17 cellular contexts compared by ENCODE assay signal in genomic region chr18:46556590-46557206, GRCh38.
DNase-seq lines count a peak whose midpoint lies in the region; ATAC-seq and TF ChIP-seq lines count a peak whose summit lies in the region.
"Had no signal": no experiment of that assay in that cellular context is flagged by ENCODE, and none has a peak within 500 bp of the region (broad histone marks: within the 10 kb centered on the region; RNA-seq: fewer than 3 reads in every experiment).

No MANE protein-coding gene starts in this region.

- H3K4me3 Mint-ChIP-seq in H9 = no peak overlapping the region; a peak in 1 of 5 replicates
- H3K4me3 Mint-ChIP-seq in stimulated activated naive CD8-positive, alpha-beta T cell treated with anti-CD3 and anti-CD28 coated beads, Interleukin-15, amount 100 ng/mL, for 72 hours = no peak overlapping the region
- H3K4me3 Mint-ChIP-seq: B cell; CD8-positive, alpha-beta T cell; IgD-negative memory B cell had no signal

- no peak overlapping the region for H3K27ac Mint-ChIP-seq in H9
- H3K27ac Mint-ChIP-seq in stimulated activated naive CD8-positive, alpha-beta T cell treated with anti-CD3 and anti-CD28 coated beads, Interleukin-15, amount 100 ng/mL, for 72 hours = peak overlapping the region in 1 of 2 donors; percentile 22
- H3K27ac Mint-ChIP-seq: B cell; CD8-positive, alpha-beta T cell; IgD-negative memory B cell had no signal

- H3K4me2 ChIP-seq in H9 (ENCODE audit: insufficient read depth, insufficient read length, low read length) (no peak overlapping the region), neuronal stem cell (ENCODE audit: insufficient read depth, low read length, poor library complexity, severe bottlenecking) (no peak overlapping the region)
- H3K4me2 ChIP-seq: BLaER1 treated with 17β-estradiol and CSF1 and Interleukin-3, amounts not matched to agents 10 nM and 100 nM had no signal

- H4K91ac ChIP-seq in H9 (ENCODE audit: insufficient read length, low read depth, low read length) (no peak overlapping the region), neuronal stem cell (ENCODE audit: low read depth, low read length, poor library complexity) (no peak overlapping the region)

- TF ChIP-seq POLR2A in gastroesophageal sphincter (IDR thresholded peaks at IDR 0.05) (no peak), tibial nerve (IDR thresholded peaks at IDR 0.05) (no peak)

- no peak overlapping the region for H3T11ph ChIP-seq in H9 (ENCODE audit: low read length)

- no peaks in the 10 kb centered on the region for H3K23me2 ChIP-seq in H9 (ENCODE audit: insufficient read length, low read depth, low read length, poor library complexity, severe bottlenecking)

- H3K23ac ChIP-seq in H9 (ENCODE audit: insufficient read length, low read depth, low read length) (no peak overlapping the region), neuronal stem cell (ENCODE audit: low read depth, low read length, poor library complexity) (no peak overlapping the region)

- no peaks in the 10 kb centered on the region for H3K27me3 ChIP-seq in H9 (ENCODE audit: insufficient read depth, low read length)
- H3K27me3 ChIP-seq in gastroesophageal sphincter = no peaks in the 10 kb centered on the region
- H3K27me3 ChIP-seq in neuronal stem cell (ENCODE audit: control insufficient read depth in 3 of 3, insufficient read depth in 3 of 3, low read depth in 1 of 3, low read length in 3 of 3) = peaks cover 0 to 9% (median 0%) of the 10 kb centered on the region in 3 experiments
- no peaks in the 10 kb centered on the region for H3K27me3 ChIP-seq in tibial nerve
- H3K27me3 ChIP-seq: BLaER1 treated with 17β-estradiol and CSF1 and Interleukin-3, amounts not matched to agents 10 nM and 100 nM had no signal

- H3K79me1 ChIP-seq in H9 (ENCODE audit: insufficient read depth, low read depth, low read length, poor library complexity, severe bottlenecking) (no peaks in the 10 kb centered on the region), neuronal stem cell (ENCODE audit: low read depth, low read length) (no peaks in the 10 kb centered on the region)

- H2AFZ ChIP-seq in H9 (ENCODE audit: low read length) (no peak overlapping the region), neuronal stem cell (ENCODE audit: low read length) (no peak overlapping the region)
- H2AFZ ChIP-seq: GM23248 had no signal

- peak; percentile 13 for ATAC-seq in gastroesophageal sphincter
- peak; percentile 43 for ATAC-seq in stimulated activated naive CD8-positive, alpha-beta T cell treated with anti-CD3 and anti-CD28 coated beads, Interleukin-15, amount 100 ng/mL, for 72 hours
- ATAC-seq in GM21526 (IDR thresholded peaks at IDR 0.05; ENCODE audit: low FRiP score, unreplicated experiment) = no peak
- ATAC-seq: CD8-positive, alpha-beta T cell; HCT116 had no signal

- no peak overlapping the region for H3K56ac ChIP-seq in H9 (ENCODE audit: insufficient read length, low read depth, low read length)

- no CpG with 5 or more reads among the region's 10 CpGs for WGBS in H9 (ENCODE audit: extremely low coverage, insufficient read length, low lambda C conversion rate)
- WGBS in gastroesophageal sphincter (ENCODE audit: low coverage in 1 of 2), 2 donors = 91 to 93% methylated on average over 3 to 8 of the region's 10 CpGs
- no CpG with 5 or more reads among the region's 10 CpGs for WGBS in neuronal stem cell (ENCODE audit: extremely low coverage in 2 of 2, insufficient read length in 2 of 2, insufficient replicate concordance in 1 of 2), 2 donors
- WGBS in tibial nerve, 2 donors = 85 to 90% methylated on average over 10 of the region's 10 CpGs

- no peaks in the 10 kb centered on the region for H3K79me2 ChIP-seq in H9 (ENCODE audit: insufficient read depth, low read length)

- H2BK15ac ChIP-seq in H9 (ENCODE audit: low read depth, low read length) (no peak overlapping the region), neuronal stem cell (ENCODE audit: low read length) (no peak overlapping the region)

- H3K9ac ChIP-seq in H9 (ENCODE audit: extremely low read depth, insufficient read length, low read length) = no peak overlapping the region
- H3K9ac ChIP-seq in neuronal stem cell (ENCODE audit: low read depth, low read length, poor library complexity) = peak overlapping the region; percentile 74
- H3K9ac ChIP-seq: BLaER1 treated with 17β-estradiol and CSF1 and Interleukin-3, amounts not matched to agents 10 nM and 100 nM; GM23248 had no signal

- no peaks in the 10 kb centered on the region for H3K36me3 Mint-ChIP-seq in H9 (ENCODE audit: insufficient read depth in 1 of 3, low read depth in 3 of 3)
- H3K36me3 Mint-ChIP-seq: CD8-positive, alpha-beta T cell; IgD-negative memory B cell had no signal

- peaks cover 2% of the 10 kb centered on the region in 2 experiments; a peak in 1 of 4 replicates for H3K4me1 Mint-ChIP-seq in H9
- H3K4me1 Mint-ChIP-seq in stimulated activated naive CD8-positive, alpha-beta T cell treated with anti-CD3 and anti-CD28 coated beads, Interleukin-15, amount 100 ng/mL, for 72 hours = no peaks in the 10 kb centered on the region
- H3K4me1 Mint-ChIP-seq: B cell, IgD-negative memory B cell had no signal

- H3K4ac ChIP-seq in H9 (ENCODE audit: low read depth, low read length) (no peak overlapping the region), neuronal stem cell (ENCODE audit: low read length) (no peak overlapping the region)

- H3K27me3 Mint-ChIP-seq in H9 (ENCODE audit: low read depth) = peaks cover 2% of the 10 kb centered on the region; the same call in 1 of the 2 replicates
- H3K27me3 Mint-ChIP-seq in stimulated activated naive CD8-positive, alpha-beta T cell treated with anti-CD3 and anti-CD28 coated beads, Interleukin-15, amount 100 ng/mL, for 72 hours = no peaks in the 10 kb centered on the region
- H3K27me3 Mint-ChIP-seq: IgD-negative memory B cell had no signal

- H3K36me3 ChIP-seq in gastroesophageal sphincter (no peaks in the 10 kb centered on the region), neuronal stem cell (replicated peaks in 1 of 2; ENCODE audit: control insufficient read depth in 2 of 2, insufficient read depth in 2 of 2, low read length in 2 of 2) (no peaks in the 10 kb centered on the region), tibial nerve (no peaks in the 10 kb centered on the region)
- H3K36me3 ChIP-seq: BLaER1 treated with 17β-estradiol and CSF1 and Interleukin-3, amounts not matched to agents 10 nM and 100 nM had no signal

- H3K18ac ChIP-seq in H9 (ENCODE audit: insufficient read length, low read depth, low read length) = no peak overlapping the region
- H3K18ac ChIP-seq in neuronal stem cell (ENCODE audit: low read length) = no peak overlapping the region

- H4K5ac ChIP-seq in H9 (ENCODE audit: insufficient read length, low read depth, low read length) = peak overlapping the region; percentile 48

- peaks cover 4% of the 10 kb centered on the region for H4K20me1 ChIP-seq in H9 (ENCODE audit: control insufficient read depth, insufficient read depth, insufficient read length)
- H4K20me1 ChIP-seq: BLaER1 treated with 17β-estradiol and CSF1 and Interleukin-3, amounts not matched to agents 10 nM and 100 nM had no signal

- no peak overlapping the region for H2BK120ac ChIP-seq in H9 (ENCODE audit: low read depth, low read length, poor library complexity, severe bottlenecking)
- H2BK120ac ChIP-seq in neuronal stem cell (ENCODE audit: low read depth, low read length) = no peak overlapping the region

- H3K9me3 ChIP-seq in H9 (ENCODE audit: control insufficient read depth, low read depth, low read length) (no peaks in the 10 kb centered on the region), gastroesophageal sphincter (no peaks in the 10 kb centered on the region), neuronal stem cell (replicated peaks in 1 of 2; ENCODE audit: control insufficient read depth in 2 of 2, insufficient read depth in 1 of 2, low read depth in 1 of 2, low read length in 2 of 2) (peaks cover 0 to 1% of the 10 kb centered on the region in 2 donors), tibial nerve (no peaks in the 10 kb centered on the region)
- H3K9me3 ChIP-seq: BLaER1 treated with 17β-estradiol and CSF1 and Interleukin-3, amounts not matched to agents 10 nM and 100 nM had no signal

- H2BK12ac ChIP-seq in H9 (ENCODE audit: insufficient read length, low read depth, low read length) (no peak overlapping the region), neuronal stem cell (ENCODE audit: low read length) (no peak overlapping the region)

- TF ChIP-seq EP300 in gastroesophageal sphincter (IDR thresholded peaks at IDR 0.05) (no peak), tibial nerve (IDR thresholded peaks at IDR 0.05) (no peak)

- H3K4me3 ChIP-seq in gastroesophageal sphincter (no peak overlapping the region), neuronal stem cell (ENCODE audit: low read length in 2 of 2) (no peak overlapping the region), tibial nerve (no peak overlapping the region)
- H3K4me3 ChIP-seq: BLaER1 treated with 17β-estradiol and CSF1 and Interleukin-3, amounts not matched to agents 10 nM and 100 nM; GM23248 had no signal

- H2BK20ac ChIP-seq in H9 (ENCODE audit: low read depth, low read length, poor library complexity, severe bottlenecking) = no peak overlapping the region

- H2BK5ac ChIP-seq in H9 (ENCODE audit: insufficient read length, low read length) (no peak overlapping the region), neuronal stem cell (ENCODE audit: low read length) (no peak overlapping the region)

- H3K27ac ChIP-seq in H9 (ENCODE audit: insufficient read length, low read depth, low read length) (no peak overlapping the region), gastroesophageal sphincter (no peak overlapping the region), neuronal stem cell (replicated peaks; ENCODE audit: low read length) (no peak overlapping the region), tibial nerve (no peak overlapping the region)
- H3K27ac ChIP-seq: BLaER1 treated with 17β-estradiol and CSF1 and Interleukin-3, amounts not matched to agents 10 nM and 100 nM; GM23248 had no signal

- no peak overlapping the region for H4K8ac ChIP-seq in H9 (replicated peaks; ENCODE audit: insufficient read length, low read depth, low read length)
- H4K8ac ChIP-seq in neuronal stem cell (ENCODE audit: low read depth, low read length) = no peak overlapping the region

- no peak overlapping the region for H2AK5ac ChIP-seq in H9 (ENCODE audit: insufficient read length, low read length)
- H2AK5ac ChIP-seq in neuronal stem cell (ENCODE audit: low read depth, low read length) = no peak overlapping the region

- DNase-seq in H9 = no peak
- DNase-seq in neuronal stem cell (ENCODE audit: low spot score) = no peak
- DNase-seq in stimulated activated naive CD8-positive, alpha-beta T cell treated with anti-CD3 and anti-CD28 coated beads, Interleukin-15, amount 100 ng/mL, for 72 hours = no peak
- DNase-seq in tibial nerve (ENCODE audit: low spot score in 2 of 2) = no peak
- no peak for DNase-seq in activated CD4-positive, CD25-positive, alpha-beta regulatory T cell (lab: John Stamatoyannopoulos, UW)
- DNase-seq: 8988T; Calu3; CD8-positive, alpha-beta T cell; DMS79 treated with DMSO at 0.1 percent for 48 hours; GF-D8; GM23248 had no signal

- H3K4me1 ChIP-seq in H9 (ENCODE audit: insufficient read depth, low read length) (no peaks in the 10 kb centered on the region), gastroesophageal sphincter (no peaks in the 10 kb centered on the region), neuronal stem cell (ENCODE audit: control insufficient read depth in 2 of 2, insufficient read depth in 1 of 2, low read depth in 1 of 2, low read length in 2 of 2) (no peaks in the 10 kb centered on the region), tibial nerve (no peaks in the 10 kb centered on the region)
- H3K4me1 ChIP-seq: BLaER1 treated with 17β-estradiol and CSF1 and Interleukin-3, amounts not matched to agents 10 nM and 100 nM had no signal

- TF ChIP-seq CTCF in H9 (conservative IDR thresholded peaks at IDR 0.05) (no peak), gastroesophageal sphincter (IDR thresholded peaks at IDR 0.05) (no peak), tibial nerve (IDR thresholded peaks at IDR 0.05) (no peak)

- H3K14ac ChIP-seq in H9 (ENCODE audit: insufficient read depth, low read length) (no peak overlapping the region), neuronal stem cell (ENCODE audit: low read length) (no peak overlapping the region)

- H3K9me3 Mint-ChIP-seq in H9 = no peaks in the 10 kb centered on the region
- H3K9me3 Mint-ChIP-seq in stimulated activated naive CD8-positive, alpha-beta T cell treated with anti-CD3 and anti-CD28 coated beads, Interleukin-15, amount 100 ng/mL, for 72 hours = no peaks in the 10 kb centered on the region
- H3K9me3 Mint-ChIP-seq: CD8-positive, alpha-beta T cell had no signal
